In the genomic region with DNA sequence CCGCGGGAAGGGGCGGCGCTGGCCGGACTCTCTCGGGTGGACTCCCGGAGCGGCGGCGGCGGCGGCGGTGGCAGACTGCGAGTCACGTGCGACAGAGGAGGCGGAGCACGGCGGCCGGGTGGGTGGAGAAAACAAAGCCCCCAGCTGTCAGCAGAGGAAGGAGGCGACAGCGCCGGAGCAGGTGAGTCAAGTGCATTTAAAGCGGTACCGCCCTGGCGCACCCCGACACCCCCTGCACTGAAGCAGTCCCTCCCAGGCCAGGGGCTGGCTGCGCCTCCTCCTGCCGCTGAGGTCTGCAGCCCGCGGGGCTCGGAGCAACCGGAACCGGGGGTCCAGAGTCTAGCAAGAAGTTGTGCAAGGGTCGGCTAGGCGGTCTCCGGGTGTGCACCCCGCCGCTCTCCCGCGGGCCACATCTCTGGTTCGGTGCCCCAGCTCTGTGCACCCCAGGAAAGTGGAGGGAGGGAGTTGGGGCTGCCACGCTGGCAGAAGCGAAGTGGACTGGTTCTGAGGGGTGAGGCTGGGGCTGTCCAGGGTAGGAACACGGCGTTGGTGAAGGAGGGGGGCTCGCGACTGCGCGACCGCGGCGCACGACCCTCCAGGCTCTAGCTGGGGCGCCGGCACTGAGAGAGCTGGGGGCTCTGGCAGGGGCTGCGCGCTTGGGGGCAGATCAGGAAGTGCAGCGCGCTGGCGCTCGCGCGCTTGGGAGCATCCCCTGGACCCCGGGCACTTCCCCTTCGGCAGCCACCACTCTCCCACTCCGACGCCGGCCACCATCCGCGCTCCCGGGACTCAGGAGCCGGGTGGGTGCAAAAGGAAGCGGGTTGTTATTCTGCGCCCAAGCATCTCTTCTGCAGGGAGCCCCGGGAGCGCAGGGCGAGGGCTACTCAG, we compare ENCODE assay signal across 8 cellular contexts.
DNase-seq lines count a peak whose midpoint lies in the region; ATAC-seq and TF ChIP-seq lines count a peak whose summit lies in the region.

No MANE protein-coding gene starts in this region.

- no peak for TF ChIP-seq CTCF in BE2C (IDR thresholded peaks at IDR 0.05; ENCODE audit: low read depth, low read length)

- ATAC-seq in GM19452 (IDR thresholded peaks at IDR 0.05; ENCODE audit: unreplicated experiment) (peak; percentile 63), HG03565 (IDR thresholded peaks at IDR 0.05; ENCODE audit: unreplicated experiment) (peak; percentile 32)

- no peaks in the 10 kb centered on the region for H3K9me3 ChIP-seq in BE2C
- H3K9me3 ChIP-seq in esophagus (ENCODE audit: control insufficient read depth in 2 of 2, insufficient read depth in 1 of 2, low read depth in 1 of 2, low read length in 1 of 2) = no peaks in the 10 kb centered on the region

- H3K4me1 ChIP-seq in BE2C = no peaks in the 10 kb centered on the region; the same call in 1 of the 2 replicates
- peaks cover 2 to 7% of the 10 kb centered on the region in 2 donors for H3K4me1 ChIP-seq in esophagus (ENCODE audit: control insufficient read depth in 2 of 2, insufficient read depth in 2 of 2, low read length in 1 of 2)

- H3K36me3 ChIP-seq in BE2C (no peaks in the 10 kb centered on the region), esophagus (ENCODE audit: control insufficient read depth in 2 of 2, insufficient read depth in 2 of 2, low read length in 1 of 2) (no peaks in the 10 kb centered on the region)

- H3K27me3 ChIP-seq in BE2C (no peaks in the 10 kb centered on the region), esophagus (ENCODE audit: control insufficient read depth in 1 of 2, insufficient read depth in 2 of 2, low read length in 2 of 2) (peaks cover 2 to 7% of the 10 kb centered on the region in 2 donors)

- H3K27ac ChIP-seq in esophagus (ENCODE audit: low read depth in 2 of 2, low read length in 1 of 2) = no peak overlapping the region

- H3K4me3 ChIP-seq in BE2C (ENCODE audit: low read depth, low read length) (peak overlapping the region; percentile 72), esophagus (ENCODE audit: low read depth in 1 of 2, low read length in 2 of 2) (peak overlapping the region; percentile 64 to 66)

- WGBS in esophagus, 2 donors = 0 to 1% methylated on average over 78 of the region's 78 CpGs

- DNase-seq in BE2C = peak; percentile 71
- DNase-seq in NOMO-1 treated with DMSO at 0.1 percent for 48 hours (lab: John Stamatoyannopoulos, UW; ENCODE audit: unreplicated experiment) = peak; percentile 79
- DNase-seq in activated T-cell treated with anti-CD3 and anti-CD28 coated beads for 4 hours = peak; percentile 69
- peak; percentile 78 for DNase-seq in myocyte (ENCODE audit: low read depth)
- DNase-seq in stimulated activated CD8-positive, alpha-beta memory T cell treated with anti-CD3 and anti-CD28 coated beads, Interleukin-7, amount 100 ng/mL, for 4 hours (ENCODE audit: low read depth in 2 of 2) = peak; percentile 68 to 83
